ENCODE assay signal across 15 cellular contexts in the genomic region with DNA sequence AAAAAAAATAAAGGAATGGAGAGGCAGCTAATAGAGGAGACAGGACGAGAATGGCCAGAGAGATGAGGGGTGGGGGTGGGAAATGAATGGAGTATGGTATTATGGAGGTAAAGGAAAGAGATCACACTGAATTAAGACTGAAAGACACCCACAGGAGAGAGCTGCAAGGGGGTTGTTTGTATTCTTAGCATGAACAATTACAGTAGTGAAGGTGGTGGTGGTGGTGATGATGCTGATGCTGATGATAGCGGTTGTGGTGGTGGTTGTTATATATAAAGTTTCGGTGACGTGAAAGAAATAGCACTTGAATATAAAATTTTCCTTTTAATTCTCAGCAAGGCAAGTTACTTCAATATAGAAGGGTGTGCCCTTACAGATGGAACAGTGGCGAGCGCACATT. TPM values are rescaled to one million over a fixed set of nuclear protein-coding genes. Genes with fewer than 3 reads are reported as not detected.
DNase-seq lines count a peak whose midpoint lies in the region; ATAC-seq lines count a peak whose summit lies in the region.
"Had no signal": no experiment of that assay in that cellular context is flagged by ENCODE, and none has a peak within 500 bp of the region (broad histone marks: within the 10 kb centered on the region; RNA-seq: fewer than 3 reads in every experiment).

No MANE protein-coding gene starts in this region.

- POLR2A ChIA-PET in activated CD4-positive, alpha-beta T cell treated with anti-CD3 and anti-CD28 coated beads for 36 hours (lab: Charles Lee) = interaction anchor here (0.5 to 0.6 kb wide), 3 partner anchors 296 to 1401 kb away, joined by 3 to 4 read pairs (median 3); no protein-coding TSS in a partner anchor

- H3K27me3 Mint-ChIP-seq in activated CD4-positive, alpha-beta T cell treated with anti-CD3 and anti-CD28 coated beads for 36 hours = peaks cover 21% of the 10 kb centered on the region
- H3K27me3 Mint-ChIP-seq in activated CD4-positive, alpha-beta T cell treated with anti-CD3 and anti-CD28 coated beads, Interleukin-2, amount 10 ng/mL, durations not matched to agents 24 days and 14 days = peaks cover 8% of the 10 kb centered on the region
- peaks cover 15% of the 10 kb centered on the region for H3K27me3 Mint-ChIP-seq in activated naive CD4-positive, alpha-beta T cell treated with anti-CD3 and anti-CD28 coated beads, Interleukin-2, amount 10 ng/mL, durations not matched to agents 7 days and 5 days
- H3K27me3 Mint-ChIP-seq in central memory CD8-positive, alpha-beta T cell = peaks cover 25% of the 10 kb centered on the region
- H3K27me3 Mint-ChIP-seq in stimulated activated naive CD8-positive, alpha-beta T cell treated with anti-CD3 and anti-CD28 coated beads, Interleukin-15, amount 100 ng/mL, for 72 hours = peaks cover 13% of the 10 kb centered on the region

- H3K4me3 Mint-ChIP-seq in activated CD4-positive, alpha-beta T cell treated with anti-CD3 and anti-CD28 coated beads for 36 hours = no peak overlapping the region
- H3K4me3 Mint-ChIP-seq in activated CD4-positive, alpha-beta T cell treated with anti-CD3 and anti-CD28 coated beads, Interleukin-2, amount 10 ng/mL, durations not matched to agents 24 days and 14 days = no peak overlapping the region
- H3K4me3 Mint-ChIP-seq in activated naive CD4-positive, alpha-beta T cell treated with anti-CD3 and anti-CD28 coated beads, Interleukin-2, amount 10 ng/mL, durations not matched to agents 7 days and 5 days = no peak overlapping the region
- H3K4me3 Mint-ChIP-seq in central memory CD8-positive, alpha-beta T cell = no peak overlapping the region
- no peak overlapping the region for H3K4me3 Mint-ChIP-seq in stimulated activated naive CD8-positive, alpha-beta T cell treated with anti-CD3 and anti-CD28 coated beads, Interleukin-15, amount 100 ng/mL, for 72 hours
- H3K4me3 Mint-ChIP-seq: GM23338 had no signal

- H3K4me1 Mint-ChIP-seq in activated CD4-positive, alpha-beta T cell treated with anti-CD3 and anti-CD28 coated beads for 36 hours = peaks cover 2% of the 10 kb centered on the region
- H3K4me1 Mint-ChIP-seq in activated CD4-positive, alpha-beta T cell treated with anti-CD3 and anti-CD28 coated beads, Interleukin-2, amount 10 ng/mL, durations not matched to agents 24 days and 14 days = no peaks in the 10 kb centered on the region
- no peaks in the 10 kb centered on the region for H3K4me1 Mint-ChIP-seq in activated naive CD4-positive, alpha-beta T cell treated with anti-CD3 and anti-CD28 coated beads, Interleukin-2, amount 10 ng/mL, durations not matched to agents 7 days and 5 days
- no peaks in the 10 kb centered on the region for H3K4me1 Mint-ChIP-seq in central memory CD8-positive, alpha-beta T cell
- H3K4me1 Mint-ChIP-seq in stimulated activated naive CD8-positive, alpha-beta T cell treated with anti-CD3 and anti-CD28 coated beads, Interleukin-15, amount 100 ng/mL, for 72 hours = no peaks in the 10 kb centered on the region
- H3K4me1 Mint-ChIP-seq: GM23338 had no signal

- no peak overlapping the region for H3K27ac Mint-ChIP-seq in activated CD4-positive, alpha-beta T cell treated with anti-CD3 and anti-CD28 coated beads for 36 hours
- no peak overlapping the region for H3K27ac Mint-ChIP-seq in activated CD4-positive, alpha-beta T cell treated with anti-CD3 and anti-CD28 coated beads, Interleukin-2, amount 10 ng/mL, durations not matched to agents 24 days and 14 days
- no peak overlapping the region for H3K27ac Mint-ChIP-seq in activated naive CD4-positive, alpha-beta T cell treated with anti-CD3 and anti-CD28 coated beads, Interleukin-2, amount 10 ng/mL, durations not matched to agents 7 days and 5 days
- no peak overlapping the region for H3K27ac Mint-ChIP-seq in central memory CD8-positive, alpha-beta T cell (ENCODE audit: low read depth)
- H3K27ac Mint-ChIP-seq in stimulated activated naive CD8-positive, alpha-beta T cell treated with anti-CD3 and anti-CD28 coated beads, Interleukin-15, amount 100 ng/mL, for 72 hours = no peak overlapping the region
- H3K27ac Mint-ChIP-seq: GM23338 had no signal

- intact Hi-C loops in activated CD4-positive, alpha-beta T cell treated with anti-CD3 and anti-CD28 coated beads for 36 hours (cut with DNase I, micrococcal nuclease) = loop anchor here in 1 of 2 experiments (1.0 kb wide), 1 partner anchor 9 kb away; no protein-coding TSS in a partner anchor
- intact Hi-C loops in activated CD4-positive, alpha-beta T cell treated with anti-CD3 and anti-CD28 coated beads, Interleukin-2, amount 10 ng/mL, durations not matched to agents 24 days and 14 days (cut with micrococcal nuclease) = no loop called here

- H3K9me3 Mint-ChIP-seq in activated CD4-positive, alpha-beta T cell treated with anti-CD3 and anti-CD28 coated beads for 36 hours (ENCODE audit: low read depth) = no peaks in the 10 kb centered on the region
- no peaks in the 10 kb centered on the region for H3K9me3 Mint-ChIP-seq in activated CD4-positive, alpha-beta T cell treated with anti-CD3 and anti-CD28 coated beads, Interleukin-2, amount 10 ng/mL, durations not matched to agents 24 days and 14 days
- no peaks in the 10 kb centered on the region for H3K9me3 Mint-ChIP-seq in activated naive CD4-positive, alpha-beta T cell treated with anti-CD3 and anti-CD28 coated beads, Interleukin-2, amount 10 ng/mL, durations not matched to agents 7 days and 5 days
- no peaks in the 10 kb centered on the region for H3K9me3 Mint-ChIP-seq in central memory CD8-positive, alpha-beta T cell
- no peaks in the 10 kb centered on the region for H3K9me3 Mint-ChIP-seq in stimulated activated naive CD8-positive, alpha-beta T cell treated with anti-CD3 and anti-CD28 coated beads, Interleukin-15, amount 100 ng/mL, for 72 hours

- H3K36me3 Mint-ChIP-seq in activated CD4-positive, alpha-beta T cell treated with anti-CD3 and anti-CD28 coated beads for 36 hours (ENCODE audit: low read depth) = no peaks in the 10 kb centered on the region
- no peaks in the 10 kb centered on the region for H3K36me3 Mint-ChIP-seq in activated CD4-positive, alpha-beta T cell treated with anti-CD3 and anti-CD28 coated beads, Interleukin-2, amount 10 ng/mL, durations not matched to agents 24 days and 14 days (ENCODE audit: low read depth)
- no peaks in the 10 kb centered on the region for H3K36me3 Mint-ChIP-seq in activated naive CD4-positive, alpha-beta T cell treated with anti-CD3 and anti-CD28 coated beads, Interleukin-2, amount 10 ng/mL, durations not matched to agents 7 days and 5 days
- no peaks in the 10 kb centered on the region for H3K36me3 Mint-ChIP-seq in central memory CD8-positive, alpha-beta T cell (ENCODE audit: insufficient read depth)

- DNase-seq in activated CD4-positive, alpha-beta T cell treated with anti-CD3 and anti-CD28 coated beads for 36 hours = peak; percentile 62
- no peak for DNase-seq in activated CD4-positive, alpha-beta T cell treated with anti-CD3 and anti-CD28 coated beads, Interleukin-2, amount 10 ng/mL, durations not matched to agents 24 days and 14 days
- DNase-seq in activated naive CD4-positive, alpha-beta T cell treated with Interleukin-2 at 50 U/mL for 16 hours = peak; percentile 20
- no peak for DNase-seq in activated naive CD4-positive, alpha-beta T cell treated with anti-CD3 and anti-CD28 coated beads, Interleukin-2, amount 10 ng/mL, durations not matched to agents 7 days and 5 days
- peak in 1 of 2 donors; percentile 33 for DNase-seq in central memory CD8-positive, alpha-beta T cell (ENCODE audit: low spot score in 2 of 2)
- peak in 1 of 2 donors; percentile 57 for DNase-seq in stimulated activated naive CD8-positive, alpha-beta T cell treated with anti-CD3 and anti-CD28 coated beads, Interleukin-15, amount 100 ng/mL, for 72 hours
- DNase-seq in HuH-7 (ENCODE audit: low spot score) = no peak
- DNase-seq in A172 (ENCODE audit: low spot score) = no peak
- DNase-seq: AML-193, DMS79, H7 had no signal

- ATAC-seq in activated CD4-positive, alpha-beta T cell treated with anti-CD3 and anti-CD28 coated beads for 36 hours = peak; percentile 89
- peak; percentile 81 for ATAC-seq in central memory CD8-positive, alpha-beta T cell (replicated peaks; ENCODE audit: extremely low read depth, poor library complexity, severe bottlenecking)
- ATAC-seq in stimulated activated naive CD8-positive, alpha-beta T cell treated with anti-CD3 and anti-CD28 coated beads, Interleukin-15, amount 100 ng/mL, for 72 hours = peak; percentile 92
- ATAC-seq: GM12878, GM23338 had no signal

- CTCF ChIA-PET in activated CD4-positive, alpha-beta T cell treated with anti-CD3 and anti-CD28 coated beads for 36 hours (lab: Charles Lee) = interaction anchor here (0.6 to 2.1 kb wide), 3 partner anchors 9 to 106 kb away, joined by 3 to 11 read pairs (median 5); partner anchors contain the start of gene NDUFB7
- CTCF ChIA-PET in activated naive CD4-positive, alpha-beta T cell treated with anti-CD3 and anti-CD28 coated beads, Interleukin-2, amount 10 ng/mL, durations not matched to agents 7 days and 5 days (lab: Charles Lee) = interaction anchor here (0.7 kb wide), 1 partner anchor 103 kb away, joined by 3 read pairs; no protein-coding TSS in a partner anchor

RNA-seq across cellular contexts. Expression of gene ADGRE3, which starts 2.8 kb away (rescaled TPM):
- under 1 TPM; 0.11 to 0.30 TPM for total RNA-seq in activated CD4-positive, alpha-beta T cell treated with anti-CD3 and anti-CD28 coated beads for 36 hours
- total RNA-seq in activated CD4-positive, alpha-beta T cell treated with anti-CD3 and anti-CD28 coated beads, Interleukin-2, amount 10 ng/mL, durations not matched to agents 24 days and 14 days = not detected in 2 replicates
- not detected in 2 replicates for total RNA-seq in A172 (2014; rRNA removed; shearing (Covaris generic))
- total RNA-seq: G401, GM12878, GM23338, H7, HT-29 had no signal

RNA-seq across cellular contexts. Expression of gene ZNF333, which starts 12.4 kb away (rescaled TPM):
- 10 to 100 TPM; 11.7 to 12.7 TPM for total RNA-seq in activated CD4-positive, alpha-beta T cell treated with anti-CD3 and anti-CD28 coated beads for 36 hours
- 15.0 and 15.3 TPM in 2 replicates for total RNA-seq in activated CD4-positive, alpha-beta T cell treated with anti-CD3 and anti-CD28 coated beads, Interleukin-2, amount 10 ng/mL, durations not matched to agents 24 days and 14 days
- total RNA-seq in A172 (2014; rRNA removed; shearing (Covaris generic)) = 11.7 and 15.4 TPM in 2 replicates

Comparison
In these comparisons a context has a peak if more than half of its experiments do, and no peak if none do; other contexts are left out.
1. DNase-seq: peak in activated CD4-positive, alpha-beta T cell treated with anti-CD3 and anti-CD28 coated beads for 36 hours (single experiment) and activated naive CD4-positive, alpha-beta T cell treated with Interleukin-2 at 50 U/mL for 16 hours (single experiment); none in activated CD4-positive, alpha-beta T cell treated with anti-CD3 and anti-CD28 coated beads, Interleukin-2, amount 10 ng/mL, durations not matched to agents 24 days and 14 days (single experiment), activated naive CD4-positive, alpha-beta T cell treated with anti-CD3 and anti-CD28 coated beads, Interleukin-2, amount 10 ng/mL, durations not matched to agents 7 days and 5 days (single experiment), HuH-7 (single experiment) and A172 (single experiment).
2. Peak in every context shown above with its lines, with median percentiles within 50 percentile points of each other: ATAC-seq.